ENCODE assay signal across 20 cellular contexts in genomic region chr16:2595376-2596200, GRCh38. TPM values are rescaled to one million over a fixed set of nuclear protein-coding genes. Genes with fewer than 3 reads are reported as not detected.
DNase-seq lines count a peak whose midpoint lies in the region; ATAC-seq, FAIRE-seq and TF ChIP-seq lines count a peak whose summit lies in the region.
"Had no signal": no experiment of that assay in that cellular context is flagged by ENCODE, and none has a peak within 500 bp of the region (broad histone marks: within the 10 kb centered on the region; RNA-seq: fewer than 3 reads in every experiment).

No MANE protein-coding gene starts in this region.

- intact Hi-C loops in left ventricle myocardium superior (cut with micrococcal nuclease) (no loop called here), heart right ventricle (cut with DNase I) (no loop called here), lower lobe of right lung (cut with DNase I) (no loop called here), upper lobe of right lung (cut with DNase I) (no loop called here), colonic mucosa (cut with DNase I) (no loop called here)

- H3K9me3 Mint-ChIP-seq in astrocyte (ENCODE audit: unreplicated experiment) = no peaks in the 10 kb centered on the region
- H3K9me3 Mint-ChIP-seq: CD14-positive monocyte; central memory CD8-positive, alpha-beta T cell; H9; naive thymus-derived CD4-positive, alpha-beta T cell had no signal

- no peak for FAIRE-seq in astrocyte (lab: Jason Lieb, UNC)
- FAIRE-seq: pancreas had no signal

- H3K4me1 Mint-ChIP-seq in astrocyte (ENCODE audit: low read depth, unreplicated experiment) = peaks cover 3% of the 10 kb centered on the region
- H3K4me1 Mint-ChIP-seq: CD14-positive monocyte, H9 had no signal

- peaks cover 0 to 16% (median 5%) of the 10 kb centered on the region in 9 donors for H3K4me1 ChIP-seq in heart right ventricle
- H3K4me1 ChIP-seq in astrocyte (ENCODE audit: insufficient read depth, low read length) = no peaks in the 10 kb centered on the region
- no peaks in the 10 kb centered on the region for H3K4me1 ChIP-seq in lower lobe of right lung
- H3K4me1 ChIP-seq in upper lobe of right lung = no peaks in the 10 kb centered on the region
- H3K4me1 ChIP-seq in colonic mucosa = no peaks in the 10 kb centered on the region
- H3K4me1 ChIP-seq: pancreas had no signal

- ATAC-seq in left ventricle myocardium superior (no peak), heart right ventricle (no peak), lower lobe of right lung (no peak), upper lobe of right lung (peak; percentile 36), HG03521 (IDR thresholded peaks at IDR 0.05; ENCODE audit: unreplicated experiment) (no peak)
- ATAC-seq: naive thymus-derived CD4-positive, alpha-beta T cell; pancreas had no signal

- H4K20me1 ChIP-seq in astrocyte (ENCODE audit: insufficient read depth, low read length) = peaks cover 39% of the 10 kb centered on the region

- H3K27me3 Mint-ChIP-seq in astrocyte (ENCODE audit: low read depth, unreplicated experiment) = no peaks in the 10 kb centered on the region
- H3K27me3 Mint-ChIP-seq: central memory CD8-positive, alpha-beta T cell; naive thymus-derived CD4-positive, alpha-beta T cell had no signal

- TF ChIP-seq CTCF in heart right ventricle (IDR thresholded peaks at IDR 0.05) (no peak), astrocyte (IDR thresholded peaks at IDR 0.05; ENCODE audit: insufficient read depth, low read depth, low read length) (no peak), lower lobe of right lung (IDR thresholded peaks at IDR 0.05) (no peak), upper lobe of right lung (IDR thresholded peaks at IDR 0.05) (no peak), colonic mucosa (IDR thresholded peaks at IDR 0.05) (no peak)

- no peak overlapping the region for H3K4me2 ChIP-seq in astrocyte (ENCODE audit: low read length)

- no peak overlapping the region for H3K27ac Mint-ChIP-seq in astrocyte (ENCODE audit: unreplicated experiment)

- H3K27ac ChIP-seq in heart right ventricle (no peak overlapping the region), astrocyte (ENCODE audit: low read depth, low read length) (no peak overlapping the region), lower lobe of right lung (no peak overlapping the region), upper lobe of right lung (no peak overlapping the region), colonic mucosa (no peak overlapping the region)
- H3K27ac ChIP-seq: pancreas, sigmoid colon had no signal

- DNase-seq in left ventricle myocardium superior = peak; percentile 11
- no peak for DNase-seq in heart right ventricle
- no peak for DNase-seq in astrocyte (ENCODE audit: low read depth)
- DNase-seq in lower lobe of right lung = peak; percentile 58
- DNase-seq in upper lobe of right lung = no peak
- no peak for DNase-seq in colonic mucosa
- DNase-seq in NCI-H345 (lab: John Stamatoyannopoulos, UW) = no peak
- DNase-seq: ACHN; activated CD4-positive, alpha-beta T cell treated with anti-CD3 and anti-CD28 coated beads, Interleukin-2, amount 50 U/mL, for 4 hours; activated naive CD4-positive, alpha-beta T cell; H9; naive thymus-derived CD4-positive, alpha-beta T cell; NCI-H1436; NCI-H2171; NCI-H526; sigmoid colon had no signal

- H3K36me3 Mint-ChIP-seq in astrocyte (ENCODE audit: low read depth, unreplicated experiment) = peaks cover 5% of the 10 kb centered on the region

- H3K9ac ChIP-seq in astrocyte (ENCODE audit: low read length) = no peak overlapping the region
- no peak overlapping the region for H3K9ac ChIP-seq in colonic mucosa (ENCODE audit: low read depth in 2 of 2, low read length in 2 of 2)

- H3K79me2 ChIP-seq in astrocyte (ENCODE audit: insufficient read depth, low read length) = peaks cover 28% of the 10 kb centered on the region

- no peak overlapping the region for H2AFZ ChIP-seq in astrocyte (ENCODE audit: low read depth, low read length)

- H3K9me3 ChIP-seq in heart right ventricle (no peaks in the 10 kb centered on the region), astrocyte (ENCODE audit: insufficient read depth, low read depth, low read length) (no peaks in the 10 kb centered on the region), lower lobe of right lung (no peaks in the 10 kb centered on the region), upper lobe of right lung (no peaks in the 10 kb centered on the region), colonic mucosa (no peaks in the 10 kb centered on the region)
- H3K9me3 ChIP-seq: pancreas, sigmoid colon had no signal

- 89 to 91% methylated on average over 28 of the region's 28 CpGs for WGBS in heart right ventricle, 2 donors

- H3K36me3 ChIP-seq in heart right ventricle = peaks cover 0 to 81% (median 32%) of the 10 kb centered on the region in 9 donors
- peaks cover 6% of the 10 kb centered on the region for H3K36me3 ChIP-seq in astrocyte (ENCODE audit: insufficient read depth, low read length)
- peaks cover 76% of the 10 kb centered on the region for H3K36me3 ChIP-seq in lower lobe of right lung
- peaks cover 58% of the 10 kb centered on the region for H3K36me3 ChIP-seq in upper lobe of right lung
- peaks cover 20% of the 10 kb centered on the region for H3K36me3 ChIP-seq in colonic mucosa

- peak overlapping the region; percentile 45 for H3K4me3 Mint-ChIP-seq in astrocyte (ENCODE audit: unreplicated experiment)
- H3K4me3 Mint-ChIP-seq: CD14-positive monocyte; central memory CD8-positive, alpha-beta T cell; H9; naive thymus-derived CD4-positive, alpha-beta T cell had no signal

- H3K4me3 ChIP-seq in heart right ventricle (no peak overlapping the region), astrocyte (ENCODE audit: insufficient read depth, low read depth, low read length) (no peak overlapping the region), lower lobe of right lung (no peak overlapping the region), upper lobe of right lung (no peak overlapping the region), colonic mucosa (no peak overlapping the region)
- H3K4me3 ChIP-seq: pancreas, sigmoid colon had no signal

- H3K27me3 ChIP-seq in heart right ventricle (no peaks in the 10 kb centered on the region), astrocyte (ENCODE audit: insufficient read depth, low read length) (no peaks in the 10 kb centered on the region), lower lobe of right lung (ENCODE audit: low read depth) (no peaks in the 10 kb centered on the region), upper lobe of right lung (no peaks in the 10 kb centered on the region), colonic mucosa (no peaks in the 10 kb centered on the region)
- H3K27me3 ChIP-seq: pancreas, sigmoid colon had no signal

RNA-seq across cellular contexts. Expression of gene PDPK1, which starts 57.8 kb away (rescaled TPM):
- 43.1 TPM for total RNA-seq in left ventricle myocardium superior
- total RNA-seq in heart right ventricle = 10 to 100 TPM; 31.3 to 47.7 (median 38.3) TPM
- polyA plus RNA-seq in heart right ventricle = 10 to 100 TPM; 11.0 to 17.4 TPM
- 48.1 and 50.5 TPM in 2 replicates for total RNA-seq in astrocyte
- 74.4 TPM for total RNA-seq in lower lobe of right lung
- total RNA-seq in upper lobe of right lung = 90.9 TPM
- total RNA-seq in colonic mucosa = 10 to 100 TPM; 60.4 to 71.5 TPM

Comparison
In these comparisons a context has a peak if more than half of its experiments do, and no peak if none do; other contexts are left out.
1. DNase-seq: peak in left ventricle myocardium superior (single experiment) and lower lobe of right lung (single experiment); none in heart right ventricle (0 of 2), astrocyte (single experiment), upper lobe of right lung (single experiment), colonic mucosa (single experiment) and NCI-H345 (single experiment).